Comparison of ENCODE assay signal across 31 cellular contexts in genomic region chr3:108673988-108674661, GRCh38.
DNase-seq lines count a peak whose midpoint lies in the region; ATAC-seq and TF ChIP-seq lines count a peak whose summit lies in the region.
"Had no signal": no experiment of that assay in that cellular context is flagged by ENCODE, and none has a peak within 500 bp of the region (broad histone marks: within the 10 kb centered on the region; RNA-seq: fewer than 3 reads in every experiment).

No MANE protein-coding gene starts in this region.

- H4K20me1 ChIP-seq in OCI-LY3 (ENCODE audit: insufficient read depth, low read length), result no peaks in the 10 kb centered on the region

- no peak overlapping the region for H3K9ac ChIP-seq in OCI-LY3 (ENCODE audit: low read length)
- no peak overlapping the region for H3K9ac ChIP-seq in iPS-18a (ENCODE audit: low read length)

- no peak for TF ChIP-seq CTCF in OCI-LY3 (IDR thresholded peaks at IDR 0.05; ENCODE audit: low read depth, low read length)
- TF ChIP-seq CTCF in vagina (IDR thresholded peaks at IDR 0.05), result no peak

- no peak overlapping the region for H2AFZ ChIP-seq in OCI-LY3 (ENCODE audit: low read depth, low read length)

- peaks cover 27% of the 10 kb centered on the region for H3K4me1 ChIP-seq in OCI-LY3 (ENCODE audit: low read length)
- no peaks in the 10 kb centered on the region for H3K4me1 ChIP-seq in iPS-18a (ENCODE audit: control insufficient read depth, low read depth, low read length)
- H3K4me1 ChIP-seq in vagina, result no peaks in the 10 kb centered on the region
- H3K4me1 ChIP-seq: ascending aorta, prostate gland, uterus had no signal

- H3K27ac ChIP-seq in OCI-LY3 (ENCODE audit: low read length) (no peak overlapping the region), iPS-18a (ENCODE audit: low read length) (peak overlapping the region; percentile 53), vagina (no peak overlapping the region)
- H3K27ac ChIP-seq: ascending aorta, neutrophil, prostate gland, thoracic aorta, uterus, VCaP had no signal

- no peak for TF ChIP-seq POLR2A in vagina (IDR thresholded peaks at IDR 0.05)

- H3K4me3 Mint-ChIP-seq in activated CD4-positive, alpha-beta T cell treated with anti-CD3 and anti-CD28 coated beads, Interleukin-2, amount 10 ng/mL, durations not matched to agents 24 days and 14 days, result no peak overlapping the region
- H3K4me3 Mint-ChIP-seq: activated naive CD8-positive, alpha-beta T cell; mesothelial cell of epicardium; naive B cell had no signal

- no peaks in the 10 kb centered on the region for H3K27me3 Mint-ChIP-seq in activated CD4-positive, alpha-beta T cell treated with anti-CD3 and anti-CD28 coated beads, Interleukin-2, amount 10 ng/mL, durations not matched to agents 24 days and 14 days
- H3K27me3 Mint-ChIP-seq: activated naive CD8-positive, alpha-beta T cell; naive B cell had no signal

- DNase-seq in activated CD4-positive, alpha-beta T cell treated with anti-CD3 and anti-CD28 coated beads, Interleukin-2, amount 10 ng/mL, durations not matched to agents 24 days and 14 days, result no peak
- DNase-seq in activated CD4-positive, alpha-beta T cell treated with anti-CD3 and anti-CD28 coated beads for 1 hour, result no peak
- DNase-seq in SIG-M5 treated with dmso at 0.1 percent for 504 hours (lab: John Stamatoyannopoulos, UW; ENCODE audit: unreplicated experiment) (no peak), vagina (ENCODE audit: extremely low spot score in 2 of 2) (no peak)
- DNase-seq: activated CD4-positive, alpha-beta T cell treated with anti-CD3 and anti-CD28 coated beads, Interleukin-2, amount 50 U/mL, for 1 hour; Calu3; dermis blood vessel endothelial cell; DND-41; IMR-90; left ventricle myocardium superior; naive B cell; NCI-H1048; NCI-H187; NCI-H524 treated with DMSO at 0.1 percent for 48 hours; PC-3; stimulated activated CD4-positive, alpha-beta T cell treated with anti-CD3 and anti-CD28 coated beads, Interleukin-15, amount 100 ng/mL, for 24 hours; stimulated activated naive CD4-positive, alpha-beta T cell treated with Interleukin-2 at 50 U/mL for 16 hours; T-helper 9 cell; uterus had no signal

- ATAC-seq in HG02588 (IDR thresholded peaks at IDR 0.05; ENCODE audit: unreplicated experiment) (peak; percentile 34), GM21786 (IDR thresholded peaks at IDR 0.05; ENCODE audit: unreplicated experiment) (no peak)
- ATAC-seq: left ventricle myocardium superior, PC-3, Right ventricle myocardium inferior had no signal

- intact Hi-C loops in activated CD4-positive, alpha-beta T cell treated with anti-CD3 and anti-CD28 coated beads, Interleukin-2, amount 10 ng/mL, durations not matched to agents 24 days and 14 days (cut with micrococcal nuclease), result no loop called here
- intact Hi-C loops in vagina (cut with DNase I), result no loop called here

- H3K36me3 Mint-ChIP-seq in activated CD4-positive, alpha-beta T cell treated with anti-CD3 and anti-CD28 coated beads, Interleukin-2, amount 10 ng/mL, durations not matched to agents 24 days and 14 days (ENCODE audit: low read depth), result peaks cover 25% of the 10 kb centered on the region

- peak overlapping the region; percentile 67 for H3K27ac Mint-ChIP-seq in activated CD4-positive, alpha-beta T cell treated with anti-CD3 and anti-CD28 coated beads, Interleukin-2, amount 10 ng/mL, durations not matched to agents 24 days and 14 days
- H3K27ac Mint-ChIP-seq: activated naive CD8-positive, alpha-beta T cell; mesothelial cell of epicardium; naive B cell had no signal

- no peaks in the 10 kb centered on the region for H3K79me2 ChIP-seq in OCI-LY3 (ENCODE audit: low read length)

- no peak overlapping the region for H3K4me3 ChIP-seq in OCI-LY3 (ENCODE audit: low read length)
- no peak overlapping the region for H3K4me3 ChIP-seq in iPS-18a (ENCODE audit: low read length)
- H3K4me3 ChIP-seq in vagina, result no peak overlapping the region
- H3K4me3 ChIP-seq: ascending aorta, prostate gland, thoracic aorta, uterus had no signal

- H3K36me3 ChIP-seq in OCI-LY3 (replicated peaks; ENCODE audit: low read depth, low read length) (peaks cover 9% of the 10 kb centered on the region), iPS-18a (ENCODE audit: control insufficient read depth, low read depth, low read length) (peaks cover 10% of the 10 kb centered on the region), vagina (peaks cover 0 to 10% of the 10 kb centered on the region in 2 donors)
- H3K36me3 ChIP-seq: neutrophil, prostate gland, uterus had no signal

- peaks cover 5% of the 10 kb centered on the region for H3K9me3 Mint-ChIP-seq in activated CD4-positive, alpha-beta T cell treated with anti-CD3 and anti-CD28 coated beads, Interleukin-2, amount 10 ng/mL, durations not matched to agents 24 days and 14 days
- H3K9me3 Mint-ChIP-seq: naive B cell had no signal

- peak overlapping the region; percentile 14; the same call in 1 of the 2 replicates for H3K4me2 ChIP-seq in OCI-LY3 (ENCODE audit: low read length)

- no peaks in the 10 kb centered on the region for H3K9me3 ChIP-seq in OCI-LY3 (ENCODE audit: insufficient read depth, low read length)
- H3K9me3 ChIP-seq in iPS-18a (ENCODE audit: control insufficient read depth, low read depth, low read length), result no peaks in the 10 kb centered on the region
- no peaks in the 10 kb centered on the region for H3K9me3 ChIP-seq in vagina
- H3K9me3 ChIP-seq: ascending aorta, neutrophil, prostate gland, thoracic aorta, uterus had no signal

- peaks cover 10% of the 10 kb centered on the region for H3K4me1 Mint-ChIP-seq in activated CD4-positive, alpha-beta T cell treated with anti-CD3 and anti-CD28 coated beads, Interleukin-2, amount 10 ng/mL, durations not matched to agents 24 days and 14 days
- H3K4me1 Mint-ChIP-seq: mesothelial cell of epicardium had no signal

- H3K27me3 ChIP-seq in OCI-LY3 (ENCODE audit: low read depth, low read length) (no peaks in the 10 kb centered on the region), iPS-18a (ENCODE audit: control insufficient read depth, insufficient read depth, low read length) (no peaks in the 10 kb centered on the region), vagina (no peaks in the 10 kb centered on the region)
- H3K27me3 ChIP-seq: ascending aorta, neutrophil, uterus had no signal
